ENCODE assay signal across 14 cellular contexts in genomic region chr14:88895116-88895515, GRCh38.
DNase-seq lines count a peak whose midpoint lies in the region; ATAC-seq and TF ChIP-seq lines count a peak whose summit lies in the region.
"Had no signal": no experiment of that assay in that cellular context is flagged by ENCODE, and none has a peak within 500 bp of the region (broad histone marks: within the 10 kb centered on the region; RNA-seq: fewer than 3 reads in every experiment).

No MANE protein-coding gene starts in this region.

- no peak for TF ChIP-seq POLR2A in prostate gland (IDR thresholded peaks at IDR 0.05)

- WGBS in prostate gland: 25% methylated on average over 4 of the region's 4 CpGs

- DNase-seq in GM04503 (ENCODE audit: low read depth): peak; percentile 24
- peak; percentile 57 for DNase-seq in NCI-H748 treated with DMSO at 0.1 percent for 48 hours (lab: John Stamatoyannopoulos, UW)
- peak; percentile 47 for DNase-seq in dedifferentiated amniotic fluid mesenchymal stem cell (ENCODE audit: extremely low spot score)
- peak; percentile 81 for DNase-seq in prostate gland (ENCODE audit: low spot score)
- DNase-seq in NCI-H2196 (lab: John Stamatoyannopoulos, UW; ENCODE audit: unreplicated experiment): no peak
- no peak for DNase-seq in chondrocyte (ENCODE audit: low spot score)
- DNase-seq: activated CD4-positive, alpha-beta T cell treated with anti-CD3 and anti-CD28 coated beads for 36 hours; activated T-cell treated with anti-CD3 and anti-CD28 coated beads, Interleukin-2, amount 50 U/mL, for 72 hours; amniotic stem cell; NCI-H1694; nephron progenitor cell had no signal

- intact Hi-C loops in prostate gland (cut with DNase I): no loop called here

- H3K36me3 Mint-ChIP-seq in chondrocyte (ENCODE audit: low read depth): no peaks in the 10 kb centered on the region
- H3K36me3 Mint-ChIP-seq: IgD-negative memory B cell had no signal

- no peak for ATAC-seq in GM21447 (IDR thresholded peaks at IDR 0.05; ENCODE audit: unreplicated experiment)
- ATAC-seq: activated CD4-positive, alpha-beta T cell treated with anti-CD3 and anti-CD28 coated beads for 36 hours; activated T-cell treated with anti-CD3 and anti-CD28 coated beads, Interleukin-2, amount 50 U/mL, for 72 hours; left lobe of liver had no signal

- no peaks in the 10 kb centered on the region for H3K9me3 ChIP-seq in prostate gland

- H3K4me1 Mint-ChIP-seq in chondrocyte (ENCODE audit: low read depth): peaks cover 6% of the 10 kb centered on the region
- H3K4me1 Mint-ChIP-seq: activated CD4-positive, alpha-beta T cell treated with anti-CD3 and anti-CD28 coated beads for 36 hours; IgD-negative memory B cell; nephron progenitor cell had no signal

- no peaks in the 10 kb centered on the region for H3K36me3 ChIP-seq in prostate gland

- no peaks in the 10 kb centered on the region for H3K27me3 ChIP-seq in prostate gland (replicated peaks; ENCODE audit: insufficient read depth)

- peaks cover 7% of the 10 kb centered on the region for H3K9me3 Mint-ChIP-seq in chondrocyte (ENCODE audit: low read depth)
- H3K9me3 Mint-ChIP-seq: activated T-cell treated with anti-CD3 and anti-CD28 coated beads, Interleukin-2, amount 50 U/mL, for 72 hours; IgD-negative memory B cell had no signal

- H3K27ac ChIP-seq in prostate gland: peak overlapping the region; percentile 61 to 78

- peaks cover 6% of the 10 kb centered on the region for H3K27me3 Mint-ChIP-seq in chondrocyte (ENCODE audit: low read depth)
- H3K27me3 Mint-ChIP-seq: IgD-negative memory B cell had no signal

- no peak overlapping the region for H3K4me3 Mint-ChIP-seq in chondrocyte (ENCODE audit: unreplicated experiment)
- H3K4me3 Mint-ChIP-seq: activated CD4-positive, alpha-beta T cell treated with anti-CD3 and anti-CD28 coated beads for 36 hours; activated T-cell treated with anti-CD3 and anti-CD28 coated beads, Interleukin-2, amount 50 U/mL, for 72 hours; IgD-negative memory B cell; nephron progenitor cell had no signal

- TF ChIP-seq CTCF in prostate gland (IDR thresholded peaks at IDR 0.05): no peak
- no peak for TF ChIP-seq CTCF in chondrocyte (IDR thresholded peaks at IDR 0.05)

- H3K4me3 ChIP-seq in prostate gland: no peak overlapping the region

- H3K4me1 ChIP-seq in prostate gland (replicated peaks): peaks cover 2% of the 10 kb centered on the region

- H3K27ac Mint-ChIP-seq in chondrocyte (ENCODE audit: unreplicated experiment): no peak overlapping the region
- H3K27ac Mint-ChIP-seq: activated CD4-positive, alpha-beta T cell treated with anti-CD3 and anti-CD28 coated beads for 36 hours; activated T-cell treated with anti-CD3 and anti-CD28 coated beads, Interleukin-2, amount 50 U/mL, for 72 hours; IgD-negative memory B cell; nephron progenitor cell had no signal

Comparison
In these comparisons a context has a peak if more than half of its experiments do, and no peak if none do; other contexts are left out.
1. DNase-seq: peak in GM04503 (single experiment), NCI-H748 treated with DMSO at 0.1 percent for 48 hours (single experiment), dedifferentiated amniotic fluid mesenchymal stem cell (single experiment) and prostate gland (single experiment); none in NCI-H2196 (single experiment) and chondrocyte (single experiment).